ENCODE assay signal across 9 cellular contexts in genomic region chr4:183074288-183074990, GRCh38. TPM values are rescaled to one million over a fixed set of nuclear protein-coding genes. Genes with fewer than 3 reads are reported as not detected.
DNase-seq lines count a peak whose midpoint lies in the region; ATAC-seq and TF ChIP-seq lines count a peak whose summit lies in the region.
"Had no signal": no experiment of that assay in that cellular context is flagged by ENCODE, and none has a peak within 500 bp of the region (broad histone marks: within the 10 kb centered on the region; RNA-seq: fewer than 3 reads in every experiment).

No MANE protein-coding gene starts in this region.

- CTCF ChIA-PET in WTC11 (lab: Charles Lee) = interaction anchor here (0.5 to 5.3 kb wide), 15 partner anchors 10 to 935 kb away, joined by 3 to 73 read pairs (median 5); partner anchors contain the start of gene WWC2
- CTCF ChIA-PET in HEK293T (lab: Yijun Ruan, JAX) = interaction anchor here (0.5 to 3.5 kb wide), 11 partner anchors 18 to 1438 kb away, joined by 3 to 35 read pairs (median 7); no protein-coding TSS in a partner anchor
- CTCF ChIA-PET in activated CD8-positive, alpha-beta T cell treated with anti-CD3 and anti-CD28 coated beads for 36 hours (lab: Charles Lee) = interaction anchor here (0.7 to 6.3 kb wide), 25 partner anchors 10 to 516 kb away, joined by 3 to 84 read pairs (median 7); no protein-coding TSS in a partner anchor

- POLR2A ChIA-PET in WTC11 (lab: Charles Lee) (interaction anchor here (0.5 to 1.4 kb wide), 3 partner anchors 11 to 188 kb away, joined by 3 to 5 read pairs (median 4); no protein-coding TSS in a partner anchor), HEK293T (lab: Yijun Ruan, JAX) (no interaction called here)
- POLR2A ChIA-PET in activated CD8-positive, alpha-beta T cell treated with anti-CD3 and anti-CD28 coated beads for 36 hours (lab: Charles Lee) = no interaction called here

- no peak for TF ChIP-seq POLR2A in testis (IDR thresholded peaks at IDR 0.05)

- no peaks in the 10 kb centered on the region for H3K27me3 Mint-ChIP-seq in WTC11 (ENCODE audit: low read depth)
- peaks cover 9% of the 10 kb centered on the region for H3K27me3 Mint-ChIP-seq in activated CD8-positive, alpha-beta T cell treated with anti-CD3 and anti-CD28 coated beads for 36 hours

- H3K27ac ChIP-seq in GM23248 = no peak overlapping the region
- H3K27ac ChIP-seq in testis = peak overlapping the region in 1 of 2 donors; percentile 8
- H3K27ac ChIP-seq: thyroid gland had no signal

- intact Hi-C loops in activated CD8-positive, alpha-beta T cell treated with anti-CD3 and anti-CD28 coated beads for 36 hours (cut with micrococcal nuclease) = loop anchor here (5.0 kb wide), 1 partner anchor 137 kb away; no protein-coding TSS in a partner anchor
- intact Hi-C loops in testis (cut with DNase I; ENCODE audit: low total_unique reads) = loop anchor here (10.0 kb wide), 1 partner anchor 130 kb away; no protein-coding TSS in a partner anchor

- H3K36me3 Mint-ChIP-seq in WTC11 = peaks cover 17% of the 10 kb centered on the region
- no peaks in the 10 kb centered on the region for H3K36me3 Mint-ChIP-seq in activated CD8-positive, alpha-beta T cell treated with anti-CD3 and anti-CD28 coated beads for 36 hours (ENCODE audit: low read depth)
- H3K36me3 Mint-ChIP-seq: CD8-positive, alpha-beta memory T cell had no signal

- H3K27ac Mint-ChIP-seq in WTC11 = peak overlapping the region; percentile 81
- no peak overlapping the region for H3K27ac Mint-ChIP-seq in activated CD8-positive, alpha-beta T cell treated with anti-CD3 and anti-CD28 coated beads for 36 hours
- H3K27ac Mint-ChIP-seq: CD8-positive, alpha-beta memory T cell had no signal

- ATAC-seq in WTC11 = peak; percentile 37
- no peak for ATAC-seq in activated CD8-positive, alpha-beta T cell treated with anti-CD3 and anti-CD28 coated beads for 36 hours

- peaks cover 23% of the 10 kb centered on the region for H3K4me1 ChIP-seq in GM23248 (ENCODE audit: insufficient read depth)
- H3K4me1 ChIP-seq in testis = peaks cover 14% of the 10 kb centered on the region

- in situ Hi-C loops in GM23248 (cut with MboI) = loop anchor here (5.0 kb wide), 1 partner anchor 183 kb away; no protein-coding TSS in a partner anchor

- H3K4me3 Mint-ChIP-seq in WTC11 = peak overlapping the region; percentile 31
- no peak overlapping the region for H3K4me3 Mint-ChIP-seq in activated CD8-positive, alpha-beta T cell treated with anti-CD3 and anti-CD28 coated beads for 36 hours
- H3K4me3 Mint-ChIP-seq: CD8-positive, alpha-beta memory T cell had no signal

- H3K36me3 ChIP-seq in GM23248 (ENCODE audit: low read depth) = no peaks in the 10 kb centered on the region
- no peaks in the 10 kb centered on the region for H3K36me3 ChIP-seq in testis (ENCODE audit: low read depth, missing control alignments)
- H3K36me3 ChIP-seq: thyroid gland had no signal

- H3F3A ChIP-seq in GM23248 (ENCODE audit: insufficient read depth) = 0 out of 2 replicates have a peak, but pooled peaks cover 6% of the 10 kb centered on the region

- H3K4me3 ChIP-seq in GM23248 (no peak overlapping the region), testis (no peak overlapping the region)
- H3K4me3 ChIP-seq: thyroid gland had no signal

- H3K9me3 Mint-ChIP-seq in WTC11 = peaks cover 28% of the 10 kb centered on the region
- H3K9me3 Mint-ChIP-seq in activated CD8-positive, alpha-beta T cell treated with anti-CD3 and anti-CD28 coated beads for 36 hours = no peaks in the 10 kb centered on the region

- no peaks in the 10 kb centered on the region for H3K79me2 ChIP-seq in GM23248 (ENCODE audit: insufficient read depth)

- H3K4me2 ChIP-seq in GM23248 (ENCODE audit: unreplicated experiment) = peak overlapping the region; percentile 13

- DNase-seq in GM23248 (peak; percentile 53), WTC11 (ENCODE audit: low spot score) (no peak), iPS-NIHi11 (ENCODE audit: low spot score) (peak; percentile 29), renal cortical epithelial cell (ENCODE audit: low read depth) (peak; percentile 86), HEK293T (ENCODE audit: extremely low spot score) (no peak), testis (no peak)
- no peak for DNase-seq in activated CD8-positive, alpha-beta T cell treated with anti-CD3 and anti-CD28 coated beads for 36 hours

- H3K9me2 ChIP-seq in GM23248 (ENCODE audit: insufficient read depth) = no peaks in the 10 kb centered on the region

- H3K4me1 Mint-ChIP-seq in WTC11 = peaks cover 32% of the 10 kb centered on the region
- H3K4me1 Mint-ChIP-seq in activated CD8-positive, alpha-beta T cell treated with anti-CD3 and anti-CD28 coated beads for 36 hours (ENCODE audit: low read depth) = no peaks in the 10 kb centered on the region

- 90 to 95% methylated on average over 7 of the region's 7 CpGs for WGBS in GM23248 (ENCODE audit: low coverage in 1 of 2, low lambda C conversion rate in 2 of 2, missing lambda C conversion rate in 2 of 2), 2 experiments
- WGBS in testis, 2 donors = 45 to 52% methylated on average over 7 of the region's 7 CpGs

- no peaks in the 10 kb centered on the region for H3K9me3 ChIP-seq in GM23248 (ENCODE audit: low read depth)
- no peaks in the 10 kb centered on the region for H3K9me3 ChIP-seq in testis
- H3K9me3 ChIP-seq: thyroid gland had no signal

- H3K27me3 ChIP-seq in GM23248 (replicated peaks; ENCODE audit: insufficient read depth) (no peaks in the 10 kb centered on the region), testis (no peaks in the 10 kb centered on the region)
- H3K27me3 ChIP-seq: thyroid gland had no signal

- TF ChIP-seq CTCF in WTC11 (IDR thresholded peaks at IDR 0.05) (no peak), testis (IDR thresholded peaks at IDR 0.05) (no peak)
- TF ChIP-seq CTCF in activated CD8-positive, alpha-beta T cell treated with anti-CD3 and anti-CD28 coated beads for 36 hours (IDR thresholded peaks at IDR 0.05) = no peak

- H3K9ac ChIP-seq in GM23248 = no peak overlapping the region

- no peak overlapping the region for H2AFZ ChIP-seq in GM23248

- no peaks in the 10 kb centered on the region for H4K20me1 ChIP-seq in GM23248 (ENCODE audit: insufficient read depth)

TF ChIP-seq in WTC11, 78 proteins besides CTCF, POLR2A, EP300 and RAD21:
- TF ChIP-seq TEAD1 (CRISPR knock-in tag; IDR thresholded peaks at IDR 0.05) (peak; percentile 30; the same call in 1 of the 2 replicates), SMAD3 (CRISPR knock-in tag; IDR thresholded peaks at IDR 0.05; ENCODE audit: borderline replicate concordance) (no peak), TEAD4 (CRISPR knock-in tag; IDR thresholded peaks at IDR 0.05) (0 out of 2 replicates have a peak, but pooled peaks have one; percentile 56)

TF ChIP-seq in HEK293T, 16 proteins besides CTCF, POLR2A, EP300 and RAD21:
- no peak for TF ChIP-seq CTBP1 (IDR thresholded peaks at IDR 0.05; ENCODE audit: borderline replicate concordance)
TF ChIP-seq in HEK293T: peak in this region for 0.

RNA-seq across cellular contexts. Expression of gene WWC2, which starts 24.6 kb away (rescaled TPM):
- 31.0 and 33.2 TPM in 2 replicates for total RNA-seq in GM23248 (2014; rRNA removed; shearing (Covaris generic))
- polyA plus RNA-seq in GM23248 (2016; fragmentation: Nextera tagmentation; extraction: Ambion mirVana) (44.1 and 48.3 TPM in 2 replicates), testis (ENCODE audit: insufficient read depth, low read depth, low replicate concordance) (34.4 TPM)
- total RNA-seq in WTC11 (2021) (126 to 133 TPM (median 133 TPM) in 3 replicates), renal cortical epithelial cell (45.7 and 221 TPM in 2 replicates), testis (10 to 100 TPM; 64.2 to 76.7 TPM)
- 1 to 10 TPM; 1.9 TPM for total RNA-seq in activated CD8-positive, alpha-beta T cell treated with anti-CD3 and anti-CD28 coated beads for 36 hours

Comparison
In these comparisons a context has a peak if more than half of its experiments do, and no peak if none do; other contexts are left out.
1. DNase-seq: peak in GM23248 (single experiment), iPS-NIHi11 (single experiment) and renal cortical epithelial cell (single experiment); none in WTC11 (single experiment), HEK293T (single experiment), activated CD8-positive, alpha-beta T cell treated with anti-CD3 and anti-CD28 coated beads for 36 hours (single experiment) and testis (single experiment).
2. RNA of gene WWC2, which starts 24.6 kb away (total RNA-seq): 45.7 to 221 TPM in renal cortical epithelial cell, 126 to 133 TPM in WTC11, 64.2 to 76.7 TPM in testis and 31.0 to 33.2 TPM in GM23248; 1.9 TPM in activated CD8-positive, alpha-beta T cell treated with anti-CD3 and anti-CD28 coated beads for 36 hours; every median in the first group is over 10 times any median in the second.